Comparison of ENCODE assay signal across 8 cellular contexts in the genomic region with DNA sequence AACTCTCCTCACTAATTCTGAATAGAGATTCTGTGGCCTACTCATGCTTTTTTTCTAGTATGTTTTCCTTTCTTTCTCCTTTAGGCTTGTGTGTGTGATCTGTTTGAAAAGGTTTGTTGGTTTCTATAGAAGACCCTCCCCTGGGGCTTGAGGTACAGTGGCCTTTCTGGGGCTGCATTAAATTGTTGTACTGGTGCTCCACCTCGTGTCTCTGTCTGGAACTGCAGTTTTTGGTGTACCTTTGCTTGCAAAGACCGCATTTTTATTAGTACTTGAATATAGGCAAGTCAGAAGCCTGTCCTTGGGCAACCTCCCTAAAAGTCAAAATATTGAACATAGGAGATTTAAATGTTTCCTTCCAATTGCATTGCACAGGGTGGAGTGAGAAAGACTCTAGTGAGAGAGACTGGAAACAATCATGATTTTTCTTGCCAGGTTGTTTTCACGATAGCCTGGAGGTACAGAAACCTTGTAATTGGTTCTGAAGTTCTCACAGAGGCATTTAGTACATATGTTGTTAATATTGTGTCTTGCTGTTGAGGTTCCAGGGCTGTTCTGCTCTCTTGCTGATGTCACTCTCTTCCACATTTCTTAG.
DNase-seq lines count a peak whose midpoint lies in the region; ATAC-seq and TF ChIP-seq lines count a peak whose summit lies in the region.

No MANE protein-coding gene starts in this region.

- DNase-seq in AG20443 (ENCODE audit: low spot score) (peak; percentile 40), NCI-H2107 treated with DMSO at 0.1 percent for 48 hours (lab: John Stamatoyannopoulos, UW; ENCODE audit: unreplicated experiment) (peak; percentile 50), hepatic stellate cell (ENCODE audit: low spot score) (peak; percentile 1), anterior cingulate cortex (lab: John Stamatoyannopoulos, UW) (no peak)
- DNase-seq in activated CD4-positive, alpha-beta T cell treated with anti-CD3 and anti-CD28 coated beads, Interleukin-2, amount 50 U/mL, for 48 hours: peak; percentile 41 to 49
- DNase-seq in stimulated activated CD8-positive, alpha-beta memory T cell treated with anti-CD3 and anti-CD28 coated beads, Interleukin-4, amount 100 ng/mL, for 48 hours: peak; percentile 68

- peak; percentile 60 for ATAC-seq in HG02852 (IDR thresholded peaks at IDR 0.05; ENCODE audit: unreplicated experiment)

- H3K4me3 ChIP-seq in GM12875 (ENCODE audit: low read depth, low read length): no peak overlapping the region

- TF ChIP-seq CTCF in GM12875 (IDR thresholded peaks at IDR 0.05; ENCODE audit: borderline replicate concordance, insufficient read depth, low read depth, low read length): peak; percentile 66; the same call in 1 of the 2 replicates

Comparison
In these comparisons a context has a peak if more than half of its experiments do, and no peak if none do; other contexts are left out.
1. DNase-seq: peak in AG20443 (single experiment), NCI-H2107 treated with DMSO at 0.1 percent for 48 hours (single experiment), activated CD4-positive, alpha-beta T cell treated with anti-CD3 and anti-CD28 coated beads, Interleukin-2, amount 50 U/mL, for 48 hours (2 of 2), hepatic stellate cell (single experiment) and stimulated activated CD8-positive, alpha-beta memory T cell treated with anti-CD3 and anti-CD28 coated beads, Interleukin-4, amount 100 ng/mL, for 48 hours (single experiment); none in anterior cingulate cortex (0 of 58).